Comparison of ENCODE assay signal across 18 cellular contexts in the genomic region with DNA sequence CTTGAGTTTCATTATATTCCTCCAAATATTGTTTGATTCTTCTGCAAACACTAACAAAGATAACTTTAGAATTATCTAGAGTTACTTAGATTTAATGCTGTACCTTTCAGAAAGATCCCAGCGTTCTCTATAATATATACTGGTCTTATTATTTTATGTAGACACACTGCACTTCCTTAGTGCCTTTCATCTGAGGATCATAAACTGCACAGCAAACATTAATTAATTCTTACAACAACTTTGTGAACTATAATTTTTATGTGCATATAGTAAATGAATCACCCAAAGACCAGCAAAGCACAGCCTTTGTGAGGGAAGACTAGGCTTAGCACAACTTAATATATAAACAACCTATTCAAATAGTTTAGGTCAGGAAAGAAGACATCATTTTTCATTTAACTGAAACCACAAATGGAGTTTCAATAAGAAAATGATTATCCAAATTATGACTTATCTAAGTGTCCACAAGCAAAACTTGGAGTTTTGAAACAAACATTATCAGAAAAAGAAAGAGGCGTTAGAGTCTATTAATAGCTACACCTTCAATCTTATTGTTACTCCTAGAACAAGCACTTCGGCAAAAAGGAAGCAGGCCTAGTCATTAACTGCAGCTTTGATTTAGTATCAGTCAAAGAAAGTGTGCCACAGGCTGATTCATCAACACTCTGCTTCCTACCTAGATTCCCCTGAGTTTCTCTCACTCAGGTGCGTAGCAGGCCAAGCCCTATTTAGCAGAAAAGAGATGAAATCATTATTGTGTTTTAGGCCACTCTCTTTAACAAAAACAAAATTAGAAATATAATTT. TPM values are rescaled to one million over a fixed set of nuclear protein-coding genes. Genes with fewer than 3 reads are reported as not detected.
DNase-seq lines count a peak whose midpoint lies in the region; ATAC-seq and TF ChIP-seq lines count a peak whose summit lies in the region.
"Had no signal": no experiment of that assay in that cellular context is flagged by ENCODE, and none has a peak within 500 bp of the region (broad histone marks: within the 10 kb centered on the region; RNA-seq: fewer than 3 reads in every experiment).

No MANE protein-coding gene starts in this region.

- no peaks in the 10 kb centered on the region for H3K36me3 ChIP-seq in mammary epithelial cell (ENCODE audit: insufficient read depth, low read length)
- H3K36me3 ChIP-seq in breast epithelium, result no peaks in the 10 kb centered on the region
- no peaks in the 10 kb centered on the region for H3K36me3 ChIP-seq in left ventricle myocardium inferior
- H3K36me3 ChIP-seq: HAP-1 had no signal

- no peaks in the 10 kb centered on the region for H3K9me3 ChIP-seq in mammary epithelial cell (replicated peaks; ENCODE audit: insufficient read depth, low read length)
- H3K9me3 ChIP-seq in breast epithelium, result no peaks in the 10 kb centered on the region
- no peaks in the 10 kb centered on the region for H3K9me3 ChIP-seq in left ventricle myocardium inferior (replicated peaks)
- H3K9me3 ChIP-seq: HAP-1, SK-N-SH had no signal

- no peak overlapping the region for H3K27ac ChIP-seq in mammary epithelial cell (ENCODE audit: insufficient read depth, low read depth, low read length)
- H3K27ac ChIP-seq in breast epithelium, result no peak overlapping the region
- peak overlapping the region; percentile 71 for H3K27ac ChIP-seq in VCaP
- no peak overlapping the region for H3K27ac ChIP-seq in left ventricle myocardium inferior (replicated peaks)

- TF ChIP-seq CTCF in mammary epithelial cell (conservative IDR thresholded peaks at IDR 0.05 in 1 of 2, IDR thresholded peaks at IDR 0.05 in 1 of 2; ENCODE audit: extremely low read depth in 1 of 2, insufficient read depth in 1 of 2, low read depth in 1 of 2, low read length in 2 of 2) (no peak), breast epithelium (IDR thresholded peaks at IDR 0.05) (no peak), VCaP (conservative IDR thresholded peaks at IDR 0.05) (no peak), left ventricle myocardium inferior (IDR thresholded peaks at IDR 0.05; ENCODE audit: borderline replicate concordance) (no peak)

- DNase-seq in mammary epithelial cell (peak; percentile 51), breast epithelium (ENCODE audit: low spot score in 2 of 2) (no peak), left colon (no peak), left ventricle myocardium inferior (no peak)
- DNase-seq in stimulated activated CD4-positive, alpha-beta T cell treated with anti-CD3 and anti-CD28 coated beads, Interleukin-1b, Interleukin-23, amount 100 ng/mL, for 48 hours, result no peak
- DNase-seq: DMS79 treated with DMSO at 0.1 percent for 48 hours; NCI-H1105; NCI-H187; NCI-H446; NCI-H748 treated with DMSO at 0.1 percent for 48 hours; NK-92 treated with Interleukin-12 subunit alpha and Interleukin-12 subunit beta, amount 100 ng/mL, for 24 hours; SIG-M5; SK-N-SH had no signal

- dilution Hi-C loops in mammary epithelial cell (cut with HindIII; ENCODE audit: low sequenced_read_pairs), result no loop called here

- peaks cover 5% of the 10 kb centered on the region for H3K4me1 ChIP-seq in mammary epithelial cell (ENCODE audit: insufficient read depth, low read length)
- no peaks in the 10 kb centered on the region for H3K4me1 ChIP-seq in breast epithelium
- no peaks in the 10 kb centered on the region for H3K4me1 ChIP-seq in left ventricle myocardium inferior
- H3K4me1 ChIP-seq: HAP-1 had no signal

- BruUV-seq in mammary epithelial cell (replicated peaks; lab: Mats Ljungman, UMichigan), result no TSS peak

- no peak overlapping the region for H3K9ac ChIP-seq in mammary epithelial cell (ENCODE audit: insufficient read depth, low read length)
- H3K9ac ChIP-seq: SK-N-SH had no signal

- intact Hi-C loops in mammary epithelial cell (cut with micrococcal nuclease), result no loop called here
- intact Hi-C loops in breast epithelium (cut with DNase I; ENCODE audit: low total_unique reads), result no loop called here
- intact Hi-C loops in left colon (cut with DNase I, micrococcal nuclease), result no loop called here
- intact Hi-C loops in left ventricle myocardium inferior (cut with micrococcal nuclease), result no loop called here

- H3K79me2 ChIP-seq in mammary epithelial cell (ENCODE audit: insufficient read depth, low read length), result no peaks in the 10 kb centered on the region

- no peaks in the 10 kb centered on the region for H3K27me3 ChIP-seq in mammary epithelial cell (ENCODE audit: insufficient read depth, low read length)
- no peaks in the 10 kb centered on the region for H3K27me3 ChIP-seq in breast epithelium
- no peaks in the 10 kb centered on the region for H3K27me3 ChIP-seq in left ventricle myocardium inferior (ENCODE audit: low read depth)

- H2AFZ ChIP-seq in mammary epithelial cell (ENCODE audit: low read depth, low read length), result no peak overlapping the region
- H2AFZ ChIP-seq: GM23338 had no signal

- ATAC-seq in left colon, result peak; percentile 87
- no peak for ATAC-seq in HG02623 (IDR thresholded peaks at IDR 0.05; ENCODE audit: unreplicated experiment)
- ATAC-seq: GM23338, Panc1 had no signal

- 77% methylated on average over 4 of the region's 4 CpGs for WGBS in mammary epithelial cell (ENCODE audit: low coverage, missing lambda C conversion rate)

- no peak for TF ChIP-seq POLR2A in breast epithelium (IDR thresholded peaks at IDR 0.05)

- no peak overlapping the region for H3K4me2 ChIP-seq in mammary epithelial cell (ENCODE audit: insufficient read depth, low read depth, low read length)
- H3K4me2 ChIP-seq: GM23338, SK-N-SH had no signal

- in situ Hi-C loops in mammary epithelial cell (cut with MboI; ENCODE audit: low sequenced_read_pairs in 2 of 2), result no loop called here

- H3K4me3 ChIP-seq in mammary epithelial cell (replicated peaks in 1 of 3; ENCODE audit: insufficient read depth in 1 of 3, low read depth in 2 of 3, low read length in 3 of 3) (no peak overlapping the region), breast epithelium (no peak overlapping the region), left ventricle myocardium inferior (no peak overlapping the region)
- H3K4me3 ChIP-seq: GM23338, HAP-1 had no signal

- no peaks in the 10 kb centered on the region for H4K20me1 ChIP-seq in mammary epithelial cell (ENCODE audit: insufficient read depth, low read length)

- CTCF ChIA-PET in mammary epithelial cell (lab: Charles Lee; ENCODE audit: low non-redundant PET), result no interaction called here

RNA-seq across cellular contexts. Expression of a gene that starts 22.5 kb away (rescaled TPM):
- total RNA-seq in mammary epithelial cell (10 to 100 TPM; 22.0 to 36.5 TPM), breast epithelium (10 to 100 TPM; 30.2 to 40.8 (median 33.1) TPM), left colon (10 to 100 TPM; 34.9 to 37.8 TPM), left ventricle myocardium inferior (19.1 TPM)
- polyA plus RNA-seq in mammary epithelial cell, result 12.6 TPM
- polyA minus RNA-seq in mammary epithelial cell, result 74.3 TPM
